ENCODE assay signal across 31 cellular contexts in the genomic region with DNA sequence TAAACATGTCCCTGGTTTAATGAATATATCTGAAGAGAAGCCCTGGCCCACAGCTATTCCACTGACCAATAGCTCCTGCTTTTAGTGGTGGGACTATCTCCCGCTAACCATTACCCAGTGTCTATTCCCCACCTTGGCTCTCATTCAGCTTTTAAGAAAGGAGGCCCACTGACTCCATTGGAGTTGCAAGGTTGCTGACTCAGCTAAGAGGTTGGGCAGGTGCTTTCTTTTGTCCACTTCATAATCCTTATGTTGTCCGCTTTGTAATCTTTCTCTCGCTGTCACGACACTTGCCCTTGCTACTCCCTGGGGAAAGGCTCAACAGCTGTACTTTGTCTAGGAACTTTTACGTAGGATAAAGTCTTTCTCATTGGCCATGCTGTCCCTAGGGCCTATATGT.
"Had no signal": no experiment of that assay in that cellular context is flagged by ENCODE, and none has a peak within 500 bp of the region (broad histone marks: within the 10 kb centered on the region; RNA-seq: fewer than 3 reads in every experiment).

No MANE protein-coding gene starts in this region.

- H3K36me3 Mint-ChIP-seq: type B pancreatic cell had no signal

- DNase-seq: naive thymus-derived CD8-positive, alpha-beta T cell; nephron progenitor cell; occipital lobe; ovary; psoas muscle; right cardiac atrium; spleen; stimulated activated CD4-positive, alpha-beta T cell treated with anti-CD3 and anti-CD28 coated beads, Interleukin-12 subunit alpha, Interleukin-12 subunit beta, amount 100 ng/mL, for 4 hours; stimulated activated CD4-positive, alpha-beta T cell treated with anti-CD3 and anti-CD28 coated beads, Interleukin-1b, Interleukin-23, amount 100 ng/mL, for 48 hours; stimulated activated CD4-positive, alpha-beta T cell treated with anti-CD3 and anti-CD28 coated beads, Interleukin-4, amount 100 ng/mL, for 1 hour; stimulated activated CD4-positive, alpha-beta T cell treated with anti-CD3 and anti-CD28 coated beads, Interleukin-4, amount 100 ng/mL, for 4 hours; stimulated activated CD8-positive, alpha-beta memory T cell treated with anti-CD3 and anti-CD28 coated beads, Interleukin-4, amount 100 ng/mL, for 48 hours; stimulated activated naive CD4-positive, alpha-beta T cell; stimulated activated naive CD8-positive, alpha-beta T cell treated with anti-CD3 and anti-CD28 coated beads, Interleukin-15, amount 100 ng/mL, for 72 hours; stimulated activated naive CD8-positive, alpha-beta T cell treated with anti-CD3 and anti-CD28 coated beads, Interleukin-15, Interleukin-2, amounts not matched to agents 100 U/mL and 50 U/mL, for 24 hours; substantia nigra; testis; tibial artery; transverse colon; upper lobe of right lung had no signal

- H3K4me1 Mint-ChIP-seq: naive thymus-derived CD8-positive, alpha-beta T cell; nephron progenitor cell; stimulated activated memory B cell treated with anti-CD40 and anti-IgM and Interleukin-4, amounts not matched to agents 10 μg/mL and 1 μg/mL and 100 μg/mL, for 72 hours; stimulated activated naive CD8-positive, alpha-beta T cell treated with anti-CD3 and anti-CD28 coated beads, Interleukin-15, amount 100 ng/mL, for 72 hours had no signal

- H3K79me2 ChIP-seq: parathyroid adenoma had no signal

- H3K4me3 Mint-ChIP-seq: natural killer cell treated with Interleukin-12 subunit alpha and Interleukin-12 subunit beta and Interleukin-15 and Interleukin-18, amount 100 ng/mL, for 72 hours; nephron progenitor cell; neural crest cell; stimulated activated memory B cell treated with anti-CD40 and anti-IgM and Interleukin-4, amounts not matched to agents 10 μg/mL and 1 μg/mL and 100 μg/mL, for 72 hours; stimulated activated naive CD8-positive, alpha-beta T cell treated with anti-CD3 and anti-CD28 coated beads, Interleukin-15, amount 100 ng/mL, for 72 hours; type B pancreatic cell had no signal

- H2AFZ ChIP-seq: parathyroid adenoma had no signal

- H3K4me1 ChIP-seq: parathyroid adenoma, psoas muscle, suprapubic skin, testis, tibial artery, transverse colon, upper lobe of right lung had no signal

- H3K9ac ChIP-seq: parathyroid adenoma had no signal

- H3K4me2 ChIP-seq: smooth muscle cell had no signal

- H3K9me3 ChIP-seq: ovary, suprapubic skin, testis, upper lobe of right lung, vagina had no signal

- H3K27me3 ChIP-seq: ovary, spleen, suprapubic skin, testis, tibial artery, transverse colon, upper lobe of right lung, vagina had no signal

- H3K27ac ChIP-seq: ovary, parathyroid adenoma, psoas muscle, skin epidermis, spleen, suprapubic skin, testis, tibial artery, transverse colon, upper lobe of right lung, vagina had no signal

- H3K27me3 Mint-ChIP-seq: progenitor cell of endocrine pancreas; stimulated activated naive CD8-positive, alpha-beta T cell treated with anti-CD3 and anti-CD28 coated beads, Interleukin-15, amount 100 ng/mL, for 72 hours; type B pancreatic cell had no signal

- H3K4me3 ChIP-seq: ovary, psoas muscle, skin epidermis, smooth muscle cell, spleen, suprapubic skin, testis, tibial artery, transverse colon, upper lobe of right lung, vagina had no signal

- H3K9me3 Mint-ChIP-seq: natural killer cell treated with Interleukin-12 subunit alpha and Interleukin-12 subunit beta and Interleukin-15 and Interleukin-18, amount 100 ng/mL, for 72 hours had no signal

- ATAC-seq: naive thymus-derived CD8-positive, alpha-beta T cell; natural killer cell treated with Interleukin-12 subunit alpha and Interleukin-12 subunit beta and Interleukin-15 and Interleukin-18, amount 100 ng/mL, for 72 hours; psoas muscle; right cardiac atrium; sciatic nerve; stimulated activated memory B cell treated with anti-CD40 and anti-IgM and Interleukin-4, amounts not matched to agents 10 μg/mL and 1 μg/mL and 100 μg/mL, for 72 hours; stimulated activated naive CD8-positive, alpha-beta T cell treated with anti-CD3 and anti-CD28 coated beads, Interleukin-15, amount 100 ng/mL, for 72 hours; stimulated activated naive CD8-positive, alpha-beta T cell treated with anti-CD3 and anti-CD28 coated beads, Interleukin-15, Interleukin-2, amounts not matched to agents 100 U/mL and 50 U/mL, for 24 hours; upper lobe of right lung had no signal

- H3K27ac Mint-ChIP-seq: naive thymus-derived CD8-positive, alpha-beta T cell; natural killer cell treated with Interleukin-12 subunit alpha and Interleukin-12 subunit beta and Interleukin-15 and Interleukin-18, amount 100 ng/mL, for 72 hours; nephron progenitor cell; progenitor cell of endocrine pancreas; stimulated activated memory B cell treated with anti-CD40 and anti-IgM and Interleukin-4, amounts not matched to agents 10 μg/mL and 1 μg/mL and 100 μg/mL, for 72 hours; stimulated activated naive CD8-positive, alpha-beta T cell treated with anti-CD3 and anti-CD28 coated beads, Interleukin-15, amount 100 ng/mL, for 72 hours; type B pancreatic cell had no signal

- H3K36me3 ChIP-seq: ovary, spleen, suprapubic skin, tibial artery, transverse colon, upper lobe of right lung, vagina had no signal
